In the genomic region with DNA sequence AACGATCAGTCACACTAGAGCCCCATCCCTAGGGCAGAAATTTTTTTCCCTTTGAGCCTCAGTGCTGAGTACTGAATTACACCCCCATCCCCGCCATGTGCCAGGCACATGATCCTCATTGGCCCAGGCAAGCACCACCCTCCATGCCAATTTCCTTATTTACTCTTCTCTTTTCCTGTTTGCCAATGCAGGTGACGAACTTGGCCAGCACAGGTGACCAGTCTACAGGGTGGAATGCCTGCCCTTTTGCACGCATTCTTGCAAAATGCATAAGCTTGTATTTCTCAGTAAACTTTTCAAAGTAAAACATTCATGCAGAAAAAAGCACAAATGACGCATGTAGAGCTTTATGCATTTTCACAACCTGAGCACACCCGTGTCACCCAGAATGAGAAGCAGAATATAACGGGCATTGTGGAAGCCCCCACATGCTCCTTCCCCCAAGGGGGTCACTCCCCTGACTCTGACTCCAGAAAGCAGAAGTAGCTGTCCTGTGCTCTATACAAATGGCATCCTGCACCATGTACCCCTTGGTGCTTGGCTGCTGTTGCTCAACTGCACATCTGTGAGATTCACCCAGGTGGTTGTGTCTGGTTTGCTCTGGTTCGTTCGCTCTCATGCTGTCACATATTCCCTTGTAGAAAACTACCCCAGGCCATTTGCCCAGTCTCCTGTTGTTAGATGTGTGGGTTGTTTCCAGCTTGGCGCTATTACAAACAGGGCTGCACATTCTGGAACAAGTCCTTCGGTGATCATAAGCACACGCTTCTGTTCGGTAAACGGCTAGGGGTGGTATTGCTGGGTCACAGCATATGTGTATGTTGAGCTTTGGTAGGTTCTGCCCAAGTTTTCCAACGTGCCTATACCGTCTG, we compare ENCODE assay signal across 14 cellular contexts.
DNase-seq lines count a peak whose midpoint lies in the region; ATAC-seq and TF ChIP-seq lines count a peak whose summit lies in the region.
"Had no signal": no experiment of that assay in that cellular context is flagged by ENCODE, and none has a peak within 500 bp of the region (broad histone marks: within the 10 kb centered on the region; RNA-seq: fewer than 3 reads in every experiment).

No MANE protein-coding gene starts in this region.

- H3K27ac ChIP-seq in mammary epithelial cell (ENCODE audit: insufficient read depth, low read depth, low read length), result no peak overlapping the region
- H3K27ac ChIP-seq in lung (ENCODE audit: low read depth in 1 of 2, low read length in 1 of 2), result peak overlapping the region in 1 of 2 donors; percentile 84
- no peak overlapping the region for H3K27ac ChIP-seq in thyroid gland

- DNase-seq in MCF 10A (ENCODE audit: unreplicated experiment), result peak; percentile 43
- DNase-seq in mammary epithelial cell, result no peak
- DNase-seq in WTC11 (ENCODE audit: low spot score), result no peak
- DNase-seq in lung (ENCODE audit: low spot score), result peak; percentile 78
- no peak for DNase-seq in SKM-1 (lab: John Stamatoyannopoulos, UW; ENCODE audit: unreplicated experiment)
- no peak for DNase-seq in activated T-helper 2 cell treated with anti-CD3 and anti-CD28 coated beads, Interferon-gamma antibody, Interleukin-2, Interleukin-4, amounts not matched to agents 10 μg/mL and 5 μg/mL and 100 μg/mL, durations not matched to agents 14 hours and 24 hours and 36 hours (ENCODE audit: low spot score)
- no peak for DNase-seq in stimulated activated CD4-positive, alpha-beta T cell treated with anti-CD3 and anti-CD28 coated beads, Interleukin-15, amount 100 ng/mL, for 24 hours
- no peak for DNase-seq in thyroid gland
- DNase-seq: activated CD8-positive, alpha-beta T cell treated with anti-CD3 and anti-CD28 coated beads for 36 hours; CD8-positive, alpha-beta memory T cell; NCI-H2227 treated with DMSO at 0.1 percent for 48 hours had no signal

- 43% methylated on average over 16 of the region's 16 CpGs for WGBS in mammary epithelial cell (ENCODE audit: low coverage, missing lambda C conversion rate)
- 58 to 59% methylated on average over 16 of the region's 16 CpGs for WGBS in lung, 2 donors
- WGBS in thyroid gland, 2 donors, result 70 to 78% methylated on average over 16 of the region's 16 CpGs

- H3K27me3 ChIP-seq in mammary epithelial cell (ENCODE audit: insufficient read depth, low read length) (peaks cover 4% of the 10 kb centered on the region), lung (ENCODE audit: control insufficient read depth, insufficient read depth) (no peaks in the 10 kb centered on the region), thyroid gland (no peaks in the 10 kb centered on the region)

- no peaks in the 10 kb centered on the region for H3K36me3 ChIP-seq in mammary epithelial cell (ENCODE audit: insufficient read depth, low read length)
- H3K36me3 ChIP-seq in lung (ENCODE audit: control insufficient read depth in 2 of 2, insufficient read depth in 2 of 2, low read length in 2 of 2), result no peaks in the 10 kb centered on the region
- H3K36me3 ChIP-seq in thyroid gland, result no peaks in the 10 kb centered on the region

- no peak for ATAC-seq in WTC11
- peak; percentile 46 for ATAC-seq in lung (ENCODE audit: insufficient read depth, low FRiP score)
- ATAC-seq: activated CD8-positive, alpha-beta T cell treated with anti-CD3 and anti-CD28 coated beads for 36 hours; SK-N-SH treated with all-trans-retinoic acid at 6 μM for 48 hours had no signal

- BruUV-seq in MCF 10A (replicated peaks; lab: Mats Ljungman, UMichigan) (no TSS peak), mammary epithelial cell (replicated peaks; lab: Mats Ljungman, UMichigan) (no TSS peak)

- H3K4me3 Mint-ChIP-seq in MCF 10A (ENCODE audit: unreplicated experiment), result no peak overlapping the region
- no peak overlapping the region for H3K4me3 Mint-ChIP-seq in WTC11
- no peak overlapping the region for H3K4me3 Mint-ChIP-seq in activated T-helper 2 cell treated with anti-CD3 and anti-CD28 coated beads, Interferon-gamma antibody, Interleukin-2, Interleukin-4, amounts not matched to agents 10 μg/mL and 5 μg/mL and 100 μg/mL, durations not matched to agents 14 hours and 24 hours and 36 hours (ENCODE audit: low read depth)
- H3K4me3 Mint-ChIP-seq: activated CD8-positive, alpha-beta T cell treated with anti-CD3 and anti-CD28 coated beads for 36 hours; activated T-helper 1 cell treated with anti-CD3 and anti-CD28 coated beads, Interleukin-12 subunit alpha, Interleukin-12 subunit beta, Interleukin-2, Interleukin-4 antibody, amounts not matched to agents 30 ng/mL and 10 ng/mL and 1 ng/mL, durations not matched to agents 14 hours and 24 hours and 36 hours; CD8-positive, alpha-beta memory T cell had no signal

- no peak overlapping the region for H3K27ac Mint-ChIP-seq in MCF 10A (ENCODE audit: low read depth, unreplicated experiment)
- H3K27ac Mint-ChIP-seq in WTC11, result peak overlapping the region; percentile 74; the same call in 1 of the 2 replicates
- no peak overlapping the region for H3K27ac Mint-ChIP-seq in activated T-helper 2 cell treated with anti-CD3 and anti-CD28 coated beads, Interferon-gamma antibody, Interleukin-2, Interleukin-4, amounts not matched to agents 10 μg/mL and 5 μg/mL and 100 μg/mL, durations not matched to agents 14 hours and 24 hours and 36 hours
- H3K27ac Mint-ChIP-seq: activated CD8-positive, alpha-beta T cell treated with anti-CD3 and anti-CD28 coated beads for 36 hours; activated T-helper 1 cell treated with anti-CD3 and anti-CD28 coated beads, Interleukin-12 subunit alpha, Interleukin-12 subunit beta, Interleukin-2, Interleukin-4 antibody, amounts not matched to agents 30 ng/mL and 10 ng/mL and 1 ng/mL, durations not matched to agents 14 hours and 24 hours and 36 hours; progenitor cell of endocrine pancreas had no signal

- H3K9me3 Mint-ChIP-seq in MCF 10A (ENCODE audit: unreplicated experiment) (no peaks in the 10 kb centered on the region), WTC11 (peaks cover 5% of the 10 kb centered on the region; the same call in 1 of the 2 replicates)
- H3K9me3 Mint-ChIP-seq in activated T-helper 2 cell treated with anti-CD3 and anti-CD28 coated beads, Interferon-gamma antibody, Interleukin-2, Interleukin-4, amounts not matched to agents 10 μg/mL and 5 μg/mL and 100 μg/mL, durations not matched to agents 14 hours and 24 hours and 36 hours, result no peaks in the 10 kb centered on the region
- H3K9me3 Mint-ChIP-seq: activated CD8-positive, alpha-beta T cell treated with anti-CD3 and anti-CD28 coated beads for 36 hours; activated T-helper 1 cell treated with anti-CD3 and anti-CD28 coated beads, Interleukin-12 subunit alpha, Interleukin-12 subunit beta, Interleukin-2, Interleukin-4 antibody, amounts not matched to agents 30 ng/mL and 10 ng/mL and 1 ng/mL, durations not matched to agents 14 hours and 24 hours and 36 hours; CD8-positive, alpha-beta memory T cell had no signal

- H3K4me1 ChIP-seq in mammary epithelial cell (ENCODE audit: insufficient read depth, low read length), result no peaks in the 10 kb centered on the region
- peaks cover 0 to 4% of the 10 kb centered on the region in 2 donors for H3K4me1 ChIP-seq in lung (ENCODE audit: control insufficient read depth in 2 of 2, insufficient read depth in 2 of 2, low read length in 2 of 2)
- no peaks in the 10 kb centered on the region for H3K4me1 ChIP-seq in thyroid gland

- peaks cover 6% of the 10 kb centered on the region for H3K4me1 Mint-ChIP-seq in MCF 10A (ENCODE audit: insufficient read depth, unreplicated experiment)
- peaks cover 10% of the 10 kb centered on the region for H3K4me1 Mint-ChIP-seq in WTC11
- no peaks in the 10 kb centered on the region for H3K4me1 Mint-ChIP-seq in activated T-helper 2 cell treated with anti-CD3 and anti-CD28 coated beads, Interferon-gamma antibody, Interleukin-2, Interleukin-4, amounts not matched to agents 10 μg/mL and 5 μg/mL and 100 μg/mL, durations not matched to agents 14 hours and 24 hours and 36 hours (ENCODE audit: low read depth)
- H3K4me1 Mint-ChIP-seq: CD8-positive, alpha-beta memory T cell had no signal

- peaks cover 19% of the 10 kb centered on the region for H3K27me3 Mint-ChIP-seq in MCF 10A (ENCODE audit: insufficient read depth, unreplicated experiment)
- H3K27me3 Mint-ChIP-seq in WTC11 (ENCODE audit: low read depth), result peaks cover 7% of the 10 kb centered on the region
- H3K27me3 Mint-ChIP-seq in activated T-helper 2 cell treated with anti-CD3 and anti-CD28 coated beads, Interferon-gamma antibody, Interleukin-2, Interleukin-4, amounts not matched to agents 10 μg/mL and 5 μg/mL and 100 μg/mL, durations not matched to agents 14 hours and 24 hours and 36 hours (ENCODE audit: low read depth), result no peaks in the 10 kb centered on the region
- H3K27me3 Mint-ChIP-seq: activated CD8-positive, alpha-beta T cell treated with anti-CD3 and anti-CD28 coated beads for 36 hours; CD8-positive, alpha-beta memory T cell; progenitor cell of endocrine pancreas had no signal

- no peak overlapping the region for H3K4me2 ChIP-seq in mammary epithelial cell (ENCODE audit: insufficient read depth, low read depth, low read length)

- POLR2A ChIA-PET in MCF 10A (lab: Yijun Ruan, JAX) (interaction anchor here (1.3 kb wide), 1 partner anchor 7 kb away, joined by 4 read pairs; no protein-coding TSS in a partner anchor), WTC11 (lab: Charles Lee) (no interaction called here)

- H3K9me3 ChIP-seq in mammary epithelial cell (replicated peaks; ENCODE audit: insufficient read depth, low read length) (no peaks in the 10 kb centered on the region), lung (ENCODE audit: control insufficient read depth in 2 of 2, insufficient read depth in 1 of 2, low read length in 1 of 2) (no peaks in the 10 kb centered on the region), thyroid gland (no peaks in the 10 kb centered on the region)

- intact Hi-C loops in MCF 10A (cut with micrococcal nuclease) (no loop called here), mammary epithelial cell (cut with micrococcal nuclease) (no loop called here), thyroid gland (cut with DNase I) (no loop called here)
- intact Hi-C loops in activated T-helper 2 cell treated with anti-CD3 and anti-CD28 coated beads, Interferon-gamma antibody, Interleukin-2, Interleukin-4, amounts not matched to agents 10 μg/mL and 5 μg/mL and 100 μg/mL, durations not matched to agents 14 hours and 24 hours and 36 hours (cut with micrococcal nuclease), result no loop called here

- H4K20me1 ChIP-seq in mammary epithelial cell (ENCODE audit: insufficient read depth, low read length), result no peaks in the 10 kb centered on the region

- H3K36me3 Mint-ChIP-seq in MCF 10A (ENCODE audit: insufficient read depth, unreplicated experiment), result no peaks in the 10 kb centered on the region
- H3K36me3 Mint-ChIP-seq in WTC11, result no peaks in the 10 kb centered on the region
- no peaks in the 10 kb centered on the region for H3K36me3 Mint-ChIP-seq in activated T-helper 2 cell treated with anti-CD3 and anti-CD28 coated beads, Interferon-gamma antibody, Interleukin-2, Interleukin-4, amounts not matched to agents 10 μg/mL and 5 μg/mL and 100 μg/mL, durations not matched to agents 14 hours and 24 hours and 36 hours (ENCODE audit: low read depth)
- H3K36me3 Mint-ChIP-seq: CD8-positive, alpha-beta memory T cell had no signal

- H3K79me2 ChIP-seq in mammary epithelial cell (ENCODE audit: insufficient read depth, low read length), result no peaks in the 10 kb centered on the region

- TF ChIP-seq POLR2A in thyroid gland (IDR thresholded peaks at IDR 0.05), result no peak

- H3K9ac ChIP-seq in mammary epithelial cell (ENCODE audit: insufficient read depth, low read length), result no peak overlapping the region

- no peak for TF ChIP-seq CTCF in MCF 10A (IDR thresholded peaks at IDR 0.05; ENCODE audit: unreplicated experiment)
- TF ChIP-seq CTCF in mammary epithelial cell (conservative IDR thresholded peaks at IDR 0.05 in 1 of 2, IDR thresholded peaks at IDR 0.05 in 1 of 2; ENCODE audit: extremely low read depth in 1 of 2, insufficient read depth in 1 of 2, low read depth in 1 of 2, low read length in 2 of 2), result no peak
- TF ChIP-seq CTCF in WTC11 (IDR thresholded peaks at IDR 0.05), result no peak
- no peak for TF ChIP-seq CTCF in lung (IDR thresholded peaks at IDR 0.05; ENCODE audit: control extremely low read depth, extremely low read depth)
- no peak for TF ChIP-seq CTCF in thyroid gland (IDR thresholded peaks at IDR 0.05)

- H2AFZ ChIP-seq in mammary epithelial cell (ENCODE audit: low read depth, low read length), result no peak overlapping the region

- in situ Hi-C loops in mammary epithelial cell (cut with MboI; ENCODE audit: low sequenced_read_pairs in 2 of 2), result no loop called here

- CTCF ChIA-PET in MCF 10A (lab: Yijun Ruan, JAX), result interaction anchor here (0.7 to 1.2 kb wide), 4 partner anchors 47 to 763 kb away, joined by 3 to 6 read pairs (median 4); no protein-coding TSS in a partner anchor
- CTCF ChIA-PET in mammary epithelial cell (lab: Charles Lee; ENCODE audit: low non-redundant PET), result no interaction called here
- CTCF ChIA-PET in WTC11 (lab: Charles Lee), result interaction anchor here (1.1 to 1.3 kb wide), 2 partner anchors 17 to 33 kb away, joined by 3 to 4 read pairs; no protein-coding TSS in a partner anchor

- dilution Hi-C loops in mammary epithelial cell (cut with HindIII; ENCODE audit: low sequenced_read_pairs), result no loop called here

- H3K4me3 ChIP-seq in mammary epithelial cell (replicated peaks in 1 of 3; ENCODE audit: insufficient read depth in 1 of 3, low read depth in 2 of 3, low read length in 3 of 3) (no peak overlapping the region), lung (no peak overlapping the region), thyroid gland (replicated peaks in 1 of 3) (no peak overlapping the region)

Comparison
In these comparisons a context has a peak if more than half of its experiments do, and no peak if none do; other contexts are left out.
1. DNase-seq: peak in MCF 10A (single experiment) and lung (single experiment); none in mammary epithelial cell (single experiment), WTC11 (single experiment), SKM-1 (single experiment), activated T-helper 2 cell treated with anti-CD3 and anti-CD28 coated beads, Interferon-gamma antibody, Interleukin-2, Interleukin-4, amounts not matched to agents 10 μg/mL and 5 μg/mL and 100 μg/mL, durations not matched to agents 14 hours and 24 hours and 36 hours (single experiment), stimulated activated CD4-positive, alpha-beta T cell treated with anti-CD3 and anti-CD28 coated beads, Interleukin-15, amount 100 ng/mL, for 24 hours (single experiment) and thyroid gland (0 of 2).